In genomic region chr13:79194727-79195126, GRCh38 we compare ENCODE assay signal across 10 cellular contexts.
A peak's percentile ranks its signal among the peaks of the same experiment; 100 is the strongest.
DNase-seq lines count a peak whose midpoint lies in the region; ATAC-seq and TF ChIP-seq lines count a peak whose summit lies in the region.
"Had no signal": no experiment of that assay in that cellular context is flagged by ENCODE, and none has a peak within 500 bp of the region (broad histone marks: within the 10 kb centered on the region; RNA-seq: fewer than 3 reads in every experiment).

No MANE protein-coding gene starts in this region.

- POLR2A ChIA-PET in activated CD4-positive, alpha-beta T cell treated with anti-CD3 and anti-CD28 coated beads, Interleukin-2, amount 10 ng/mL, durations not matched to agents 7 days and 5 days (lab: Charles Lee), result no interaction called here

- H3K27me3 Mint-ChIP-seq in activated CD4-positive, alpha-beta T cell treated with anti-CD3 and anti-CD28 coated beads, Interleukin-2, amount 10 ng/mL, durations not matched to agents 24 days and 14 days, result peaks cover 2% of the 10 kb centered on the region
- H3K27me3 Mint-ChIP-seq in activated CD4-positive, alpha-beta T cell treated with anti-CD3 and anti-CD28 coated beads, Interleukin-2, amount 10 ng/mL, durations not matched to agents 7 days and 5 days, result peaks cover 13% of the 10 kb centered on the region
- H3K27me3 Mint-ChIP-seq in natural killer cell (ENCODE audit: low read depth in 2 of 2), result peaks cover 10 to 14% of the 10 kb centered on the region in 2 donors
- peaks cover 11% of the 10 kb centered on the region for H3K27me3 Mint-ChIP-seq in activated T-helper 2 cell treated with anti-CD3 and anti-CD28 coated beads, Interferon-gamma antibody, Interleukin-2, Interleukin-4, amounts not matched to agents 10 μg/mL and 5 μg/mL and 100 μg/mL, durations not matched to agents 14 hours and 24 hours and 36 hours (ENCODE audit: low read depth)

- H3K4me3 ChIP-seq in HAP-1, result no peak overlapping the region
- H3K4me3 ChIP-seq: coronary artery, tibial artery had no signal

- CTCF ChIA-PET in activated CD4-positive, alpha-beta T cell treated with anti-CD3 and anti-CD28 coated beads, Interleukin-2, amount 10 ng/mL, durations not matched to agents 7 days and 5 days (lab: Charles Lee), result interaction anchor here (2.9 kb wide), 1 partner anchor 10 kb away, joined by 11 read pairs; no protein-coding TSS in a partner anchor

- ATAC-seq in HG02588 (IDR thresholded peaks at IDR 0.05; ENCODE audit: unreplicated experiment), result peak; percentile 28
- peak; percentile 25 for ATAC-seq in HG03442 (IDR thresholded peaks at IDR 0.05; ENCODE audit: unreplicated experiment)
- ATAC-seq in natural killer cell, result peak in 2 of 3 donors; percentile 5 to 12

- H3K4me1 Mint-ChIP-seq in activated CD4-positive, alpha-beta T cell treated with anti-CD3 and anti-CD28 coated beads, Interleukin-2, amount 10 ng/mL, durations not matched to agents 24 days and 14 days, result peaks cover 50% of the 10 kb centered on the region
- peaks cover 53% of the 10 kb centered on the region for H3K4me1 Mint-ChIP-seq in activated CD4-positive, alpha-beta T cell treated with anti-CD3 and anti-CD28 coated beads, Interleukin-2, amount 10 ng/mL, durations not matched to agents 7 days and 5 days
- H3K4me1 Mint-ChIP-seq in natural killer cell, result peaks cover 22 to 28% of the 10 kb centered on the region in 2 donors
- peaks cover 51% of the 10 kb centered on the region for H3K4me1 Mint-ChIP-seq in activated T-helper 2 cell treated with anti-CD3 and anti-CD28 coated beads, Interferon-gamma antibody, Interleukin-2, Interleukin-4, amounts not matched to agents 10 μg/mL and 5 μg/mL and 100 μg/mL, durations not matched to agents 14 hours and 24 hours and 36 hours (ENCODE audit: low read depth)

- H3K27ac Mint-ChIP-seq in activated CD4-positive, alpha-beta T cell treated with anti-CD3 and anti-CD28 coated beads, Interleukin-2, amount 10 ng/mL, durations not matched to agents 24 days and 14 days, result no peak overlapping the region
- H3K27ac Mint-ChIP-seq in activated CD4-positive, alpha-beta T cell treated with anti-CD3 and anti-CD28 coated beads, Interleukin-2, amount 10 ng/mL, durations not matched to agents 7 days and 5 days, result no peak overlapping the region
- no peak overlapping the region for H3K27ac Mint-ChIP-seq in natural killer cell
- no peak overlapping the region for H3K27ac Mint-ChIP-seq in activated T-helper 2 cell treated with anti-CD3 and anti-CD28 coated beads, Interferon-gamma antibody, Interleukin-2, Interleukin-4, amounts not matched to agents 10 μg/mL and 5 μg/mL and 100 μg/mL, durations not matched to agents 14 hours and 24 hours and 36 hours

- H3K4me1 ChIP-seq in HAP-1, result no peaks in the 10 kb centered on the region; the same call in 1 of the 2 replicates
- H3K4me1 ChIP-seq: tibial artery had no signal

- no peaks in the 10 kb centered on the region for H3K9me3 ChIP-seq in HAP-1
- H3K9me3 ChIP-seq: tibial artery had no signal

- no peaks in the 10 kb centered on the region for H3K36me3 ChIP-seq in HAP-1 (replicated peaks)
- H3K36me3 ChIP-seq: tibial artery had no signal

- in situ Hi-C loops in HAP-1 (cut with MboI; ENCODE audit: low sequenced_read_pairs), result no loop called here

- peaks cover 7% of the 10 kb centered on the region for H3K9me3 Mint-ChIP-seq in activated CD4-positive, alpha-beta T cell treated with anti-CD3 and anti-CD28 coated beads, Interleukin-2, amount 10 ng/mL, durations not matched to agents 24 days and 14 days
- H3K9me3 Mint-ChIP-seq in activated CD4-positive, alpha-beta T cell treated with anti-CD3 and anti-CD28 coated beads, Interleukin-2, amount 10 ng/mL, durations not matched to agents 7 days and 5 days, result peaks cover 7% of the 10 kb centered on the region
- no peaks in the 10 kb centered on the region for H3K9me3 Mint-ChIP-seq in natural killer cell
- peaks cover 13% of the 10 kb centered on the region for H3K9me3 Mint-ChIP-seq in activated T-helper 2 cell treated with anti-CD3 and anti-CD28 coated beads, Interferon-gamma antibody, Interleukin-2, Interleukin-4, amounts not matched to agents 10 μg/mL and 5 μg/mL and 100 μg/mL, durations not matched to agents 14 hours and 24 hours and 36 hours

- intact Hi-C loops in activated CD4-positive, alpha-beta T cell treated with anti-CD3 and anti-CD28 coated beads, Interleukin-2, amount 10 ng/mL, durations not matched to agents 24 days and 14 days (cut with micrococcal nuclease), result loop anchor here (2.0 to 10.0 kb wide), 4 partner anchors 198 to 537 kb away; partner anchors contain the start of gene OBI1
- intact Hi-C loops in natural killer cell (cut with micrococcal nuclease), result no loop called here
- intact Hi-C loops in activated T-helper 2 cell treated with anti-CD3 and anti-CD28 coated beads, Interferon-gamma antibody, Interleukin-2, Interleukin-4, amounts not matched to agents 10 μg/mL and 5 μg/mL and 100 μg/mL, durations not matched to agents 14 hours and 24 hours and 36 hours (cut with micrococcal nuclease), result loop anchor here (1.0 to 10.0 kb wide), 5 partner anchors 38 to 1870 kb away; partner anchors contain the start of genes MYCBP2 and OBI1

- peak overlapping the region; percentile 60 for H3K4me3 Mint-ChIP-seq in activated CD4-positive, alpha-beta T cell treated with anti-CD3 and anti-CD28 coated beads, Interleukin-2, amount 10 ng/mL, durations not matched to agents 24 days and 14 days
- no peak overlapping the region for H3K4me3 Mint-ChIP-seq in activated CD4-positive, alpha-beta T cell treated with anti-CD3 and anti-CD28 coated beads, Interleukin-2, amount 10 ng/mL, durations not matched to agents 7 days and 5 days
- H3K4me3 Mint-ChIP-seq in natural killer cell, result peak overlapping the region; percentile 39
- H3K4me3 Mint-ChIP-seq in activated T-helper 2 cell treated with anti-CD3 and anti-CD28 coated beads, Interferon-gamma antibody, Interleukin-2, Interleukin-4, amounts not matched to agents 10 μg/mL and 5 μg/mL and 100 μg/mL, durations not matched to agents 14 hours and 24 hours and 36 hours (ENCODE audit: low read depth), result no peak overlapping the region

- H3K36me3 Mint-ChIP-seq in activated CD4-positive, alpha-beta T cell treated with anti-CD3 and anti-CD28 coated beads, Interleukin-2, amount 10 ng/mL, durations not matched to agents 24 days and 14 days (ENCODE audit: low read depth), result no peaks in the 10 kb centered on the region
- peaks cover 2% of the 10 kb centered on the region for H3K36me3 Mint-ChIP-seq in activated CD4-positive, alpha-beta T cell treated with anti-CD3 and anti-CD28 coated beads, Interleukin-2, amount 10 ng/mL, durations not matched to agents 7 days and 5 days (ENCODE audit: low read depth)
- H3K36me3 Mint-ChIP-seq in natural killer cell, result no peaks in the 10 kb centered on the region
- peaks cover 5% of the 10 kb centered on the region for H3K36me3 Mint-ChIP-seq in activated T-helper 2 cell treated with anti-CD3 and anti-CD28 coated beads, Interferon-gamma antibody, Interleukin-2, Interleukin-4, amounts not matched to agents 10 μg/mL and 5 μg/mL and 100 μg/mL, durations not matched to agents 14 hours and 24 hours and 36 hours (ENCODE audit: low read depth)

- no peaks in the 10 kb centered on the region for H3K27me3 ChIP-seq in HAP-1 (ENCODE audit: low read depth)
- H3K27me3 ChIP-seq: tibial artery had no signal

- no peak for DNase-seq in activated CD4-positive, alpha-beta T cell treated with anti-CD3 and anti-CD28 coated beads, Interleukin-2, amount 10 ng/mL, durations not matched to agents 24 days and 14 days
- DNase-seq in activated CD4-positive, alpha-beta T cell treated with anti-CD3 and anti-CD28 coated beads, Interleukin-2, amount 10 ng/mL, durations not matched to agents 7 days and 5 days, result no peak
- DNase-seq in natural killer cell (no peak), HAP-1 (ENCODE audit: low spot score in 2 of 2) (no peak)
- no peak for DNase-seq in activated T-helper 2 cell treated with anti-CD3 and anti-CD28 coated beads, Interferon-gamma antibody, Interleukin-2, Interleukin-4, amounts not matched to agents 10 μg/mL and 5 μg/mL and 100 μg/mL, durations not matched to agents 14 hours and 24 hours and 36 hours (ENCODE audit: low spot score)
- no peak for DNase-seq in stimulated activated naive CD4-positive, alpha-beta T cell (lab: John Stamatoyannopoulos, UW)
- DNase-seq: tibial artery had no signal

- TF ChIP-seq CTCF in natural killer cell (IDR thresholded peaks at IDR 0.05), result no peak

Comparison
In these comparisons a context has a peak if more than half of its experiments do, and no peak if none do; other contexts are left out.
1. H3K4me3 Mint-ChIP-seq: peak in activated CD4-positive, alpha-beta T cell treated with anti-CD3 and anti-CD28 coated beads, Interleukin-2, amount 10 ng/mL, durations not matched to agents 24 days and 14 days (single experiment) and natural killer cell (single experiment); none in activated CD4-positive, alpha-beta T cell treated with anti-CD3 and anti-CD28 coated beads, Interleukin-2, amount 10 ng/mL, durations not matched to agents 7 days and 5 days (single experiment) and activated T-helper 2 cell treated with anti-CD3 and anti-CD28 coated beads, Interferon-gamma antibody, Interleukin-2, Interleukin-4, amounts not matched to agents 10 μg/mL and 5 μg/mL and 100 μg/mL, durations not matched to agents 14 hours and 24 hours and 36 hours (single experiment).
2. Peak in every context shown above with its lines, with median percentiles within 50 percentile points of each other: ATAC-seq.